In the genomic region with DNA sequence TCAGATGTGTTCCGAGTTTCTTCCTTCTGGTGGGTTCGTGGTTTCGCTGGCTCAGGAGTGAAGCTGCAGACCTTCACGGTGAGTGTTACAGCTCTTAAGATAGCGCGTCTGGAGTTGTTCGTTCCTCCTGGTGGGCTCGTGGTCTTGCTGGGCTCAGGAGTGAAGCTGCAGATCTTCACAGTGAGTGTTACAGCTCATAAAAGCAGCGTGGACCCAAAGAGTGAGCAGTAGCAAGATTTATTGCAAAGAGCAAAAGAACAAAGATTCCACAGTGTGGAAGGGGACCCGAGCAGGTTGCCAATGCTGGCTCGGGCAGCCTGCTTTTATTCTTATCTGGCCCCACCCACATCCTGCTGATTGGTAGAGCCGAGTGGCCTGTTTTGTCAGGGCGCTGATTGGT, we compare ENCODE assay signal across 11 cellular contexts. TPM values are rescaled to one million over a fixed set of nuclear protein-coding genes. Genes with fewer than 3 reads are reported as not detected.
"Had no signal": no experiment of that assay in that cellular context is flagged by ENCODE, and none has a peak within 500 bp of the region (broad histone marks: within the 10 kb centered on the region; RNA-seq: fewer than 3 reads in every experiment).

No MANE protein-coding gene starts in this region.

RNA-seq across cellular contexts. Expression of gene DNAI1, which starts 23.0 kb away (rescaled TPM):
- total RNA-seq: naive thymus-derived CD8-positive, alpha-beta T cell; natural killer cell treated with Interleukin-12 subunit alpha and Interleukin-12 subunit beta and Interleukin-15 and Interleukin-18, amount 100 ng/mL, for 72 hours; pulmonary artery endothelial cell; right atrium auricular region; smooth muscle cell; spleen; suprapubic skin; thoracic aorta; ureter; vagina had no signal
- polyA plus RNA-seq: naive thymus-derived CD8-positive, alpha-beta T cell; spleen had no signal

RNA-seq across cellular contexts. Expression of gene ENHO, which starts 41.2 kb away (rescaled TPM):
- total RNA-seq: natural killer cell treated with Interleukin-12 subunit alpha and Interleukin-12 subunit beta and Interleukin-15 and Interleukin-18, amount 100 ng/mL, for 72 hours; smooth muscle cell; thoracic aorta; thyroid gland; vagina had no signal
